In the genomic region with DNA sequence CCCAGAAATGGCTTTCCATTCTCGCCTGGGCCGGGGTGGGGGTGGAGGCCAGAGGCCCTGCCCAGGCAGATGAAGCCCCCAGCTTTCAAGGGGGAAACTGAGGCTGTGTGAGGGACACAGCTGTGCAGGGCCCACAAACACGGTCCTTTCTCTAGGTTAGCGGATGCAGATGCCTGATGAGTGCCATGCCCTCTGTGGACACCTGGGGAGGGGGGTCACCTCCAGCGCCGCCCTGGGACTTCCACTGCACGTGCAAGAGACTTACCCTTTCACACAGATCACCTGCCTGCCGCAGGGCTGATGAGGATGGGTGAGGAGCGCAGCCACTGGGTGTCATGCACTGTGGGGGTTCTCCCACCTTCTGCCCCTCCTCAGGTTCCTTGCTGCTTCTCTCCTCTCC, we compare ENCODE assay signal across 1 cellular context.
TF ChIP-seq lines count a peak whose summit lies in the region.

No MANE protein-coding gene starts in this region.

TF ChIP-seq in HepG2, 621 proteins besides CTCF, POLR2A, EP300 and RAD21:
- TF ChIP-seq ZNF564 (CRISPR knock-in tag; IDR thresholded peaks at IDR 0.05) = no peak
- peak; percentile 49 for TF ChIP-seq AGO1 (IDR thresholded peaks at IDR 0.05; ENCODE audit: low read depth, low read length, poor library complexity, severe bottlenecking)
